In genomic region chr21:14864211-14865021, GRCh38 we compare ENCODE assay signal across 8 cellular contexts.
DNase-seq lines count a peak whose midpoint lies in the region; ATAC-seq, FAIRE-seq and TF ChIP-seq lines count a peak whose summit lies in the region.

No MANE protein-coding gene starts in this region.

- H3K36me3 Mint-ChIP-seq in CD4-positive, CD25-positive, alpha-beta regulatory T cell, result no peaks in the 10 kb centered on the region

- H3K9me2 ChIP-seq in PC-9 (ENCODE audit: insufficient read depth), result no peaks in the 10 kb centered on the region

- TF ChIP-seq POLR2A in GM12878 (IDR thresholded peaks at IDR 0.05; ENCODE audit: low read depth, low read length), result no peak

- H3K79me2 ChIP-seq in PC-9 (ENCODE audit: low read depth) (no peaks in the 10 kb centered on the region), GM12878 (ENCODE audit: control insufficient read depth, insufficient read depth, low read length) (no peaks in the 10 kb centered on the region), smooth muscle cell (ENCODE audit: low read depth) (no peaks in the 10 kb centered on the region)

- H3K9me3 ChIP-seq in CD4-positive, CD25-positive, alpha-beta regulatory T cell (ENCODE audit: control insufficient read depth in 2 of 2, low read length in 2 of 2), result no peaks in the 10 kb centered on the region
- no peaks in the 10 kb centered on the region for H3K9me3 ChIP-seq in PC-9 (ENCODE audit: insufficient read depth, low read depth)
- H3K9me3 ChIP-seq in GM12878 (replicated peaks; ENCODE audit: control insufficient read depth, insufficient read depth, low read length), result peaks cover 6% of the 10 kb centered on the region; the same call in 2 of the 3 replicates
- H3K9me3 ChIP-seq in iPS-20b (ENCODE audit: insufficient read depth, low read depth, low read length), result peaks cover 10% of the 10 kb centered on the region; the same call in 1 of the 2 replicates
- no peaks in the 10 kb centered on the region for H3K9me3 ChIP-seq in smooth muscle cell (replicated peaks; ENCODE audit: low read depth)

- DNase-seq in CD4-positive, CD25-positive, alpha-beta regulatory T cell, result peak in 2 of 3 donors; percentile 31 to 44
- peak in 1 of 2 experiments; percentile 58 for DNase-seq in PC-9
- no peak for DNase-seq in GM12878 (ENCODE audit: low read depth, low spot score)
- DNase-seq in smooth muscle cell (lab: John Stamatoyannopoulos, UW; ENCODE audit: unreplicated experiment), result peak; percentile 6
- DNase-seq in DMS79 treated with DMSO at 0.1 percent for 48 hours (lab: John Stamatoyannopoulos, UW), result no peak

- H4K20me1 ChIP-seq in PC-9 (ENCODE audit: insufficient read depth) (no peaks in the 10 kb centered on the region), GM12878 (ENCODE audit: control insufficient read depth, insufficient read depth) (no peaks in the 10 kb centered on the region), smooth muscle cell (ENCODE audit: low read depth) (no peaks in the 10 kb centered on the region)

- H3K4me2 ChIP-seq in PC-9 (no peak overlapping the region), GM12878 (ENCODE audit: control insufficient read depth, insufficient read depth) (peak overlapping the region; percentile 53), smooth muscle cell (peak overlapping the region; percentile 50)

- no peaks in the 10 kb centered on the region for H3K27me3 ChIP-seq in CD4-positive, CD25-positive, alpha-beta regulatory T cell (ENCODE audit: control insufficient read depth, insufficient read depth, low read length)
- H3K27me3 ChIP-seq in PC-9 (ENCODE audit: insufficient read depth, low read depth), result no peaks in the 10 kb centered on the region
- no peaks in the 10 kb centered on the region for H3K27me3 ChIP-seq in GM12878 (replicated peaks in 1 of 2; ENCODE audit: control insufficient read depth in 2 of 2, insufficient read depth in 2 of 2, low read length in 1 of 2)
- H3K27me3 ChIP-seq in iPS-20b (ENCODE audit: insufficient read depth, low read length), result no peaks in the 10 kb centered on the region
- H3K27me3 ChIP-seq in smooth muscle cell (ENCODE audit: low read depth), result no peaks in the 10 kb centered on the region

- SMC1A ChIA-PET in GM12878 (lab: Charles Lee; ENCODE audit: uncharacterized antibody, unreplicated experiment), result interaction anchor here (0.9 to 2.4 kb wide), 27 partner anchors 8 to 725 kb away, joined by 3 to 36 read pairs (median 4); no protein-coding TSS in a partner anchor

- H3K4me3 Mint-ChIP-seq in CD4-positive, CD25-positive, alpha-beta regulatory T cell, result no peak overlapping the region

- intact Hi-C loops in PC-9 (cut with micrococcal nuclease; ENCODE audit: unreplicated experiment) (loop anchor here (1.0 to 5.0 kb wide), 8 partner anchors 48 to 728 kb away; no protein-coding TSS in a partner anchor), GM12878 (cut with micrococcal nuclease; ENCODE audit: unreplicated experiment) (loop anchor here (1.0 to 10.0 kb wide), 9 partner anchors 37 to 728 kb away; no protein-coding TSS in a partner anchor)

- no peaks in the 10 kb centered on the region for H3K4me1 ChIP-seq in CD4-positive, CD25-positive, alpha-beta regulatory T cell (ENCODE audit: control insufficient read depth, insufficient read depth, low read length, poor library complexity, severe bottlenecking)
- H3K4me1 ChIP-seq in PC-9 (replicated peaks; ENCODE audit: insufficient read depth), result no peaks in the 10 kb centered on the region; the same call in 1 of the 2 replicates
- peaks cover 13% of the 10 kb centered on the region for H3K4me1 ChIP-seq in GM12878 (ENCODE audit: control insufficient read depth, insufficient read depth, low read length)
- peaks cover 2% of the 10 kb centered on the region; the same call in 1 of the 2 replicates for H3K4me1 ChIP-seq in iPS-20b (ENCODE audit: insufficient read depth, low read length)
- H3K4me1 ChIP-seq in smooth muscle cell (ENCODE audit: low read depth), result peaks cover 15% of the 10 kb centered on the region

- peak; percentile 95 for TF ChIP-seq RAD21 in GM12878 (IDR thresholded peaks at IDR 0.05; ENCODE audit: insufficient read depth, low read depth, low read length)

- peak overlapping the region; percentile 38 for H3K9ac ChIP-seq in GM12878 (ENCODE audit: control insufficient read depth, insufficient read depth, low read length)
- 0 out of 2 replicates have a peak overlapping the region, but pooled peaks have one; percentile 43 for H3K9ac ChIP-seq in iPS-20b (ENCODE audit: low read depth, low read length)
- no peak overlapping the region for H3K9ac ChIP-seq in smooth muscle cell (ENCODE audit: low read depth)

- WGBS in GM12878 (ENCODE audit: insufficient coverage, insufficient replicate concordance, low lambda C conversion rate, missing lambda C conversion rate), result under 1% methylated on average over 9 of the region's 9 CpGs
- 33% methylated on average over 9 of the region's 9 CpGs for WGBS in smooth muscle cell (ENCODE audit: low lambda C conversion rate)

- no peak overlapping the region for H3K27ac ChIP-seq in CD4-positive, CD25-positive, alpha-beta regulatory T cell (ENCODE audit: insufficient read depth, low read length, poor library complexity, severe bottlenecking)
- H3K27ac ChIP-seq in PC-9 (no peak overlapping the region), GM12878 (ENCODE audit: control insufficient read depth, insufficient read depth) (peak overlapping the region; percentile 40), iPS-20b (ENCODE audit: low read length) (no peak overlapping the region), smooth muscle cell (ENCODE audit: low read depth) (no peak overlapping the region)

- POLR2A ChIA-PET in PC-9 (lab: Charles Lee; ENCODE audit: unreplicated experiment) (no interaction called here), GM12878 (lab: Charles Lee) (interaction anchor here (0.6 to 0.9 kb wide), 2 partner anchors 482 to 528 kb away, joined by 3 read pairs; partner anchors contain the start of gene HSPA13)

- H2AFZ ChIP-seq in PC-9, result no peak overlapping the region
- H2AFZ ChIP-seq in GM12878 (ENCODE audit: control insufficient read depth, low read depth, low read length), result peak overlapping the region; percentile 77
- H2AFZ ChIP-seq in smooth muscle cell (ENCODE audit: low read depth), result no peak overlapping the region

- in situ Hi-C loops in GM12878 (cut with MboI), result loop anchor here (25.0 kb wide), 2 partner anchors 623 to 873 kb away; partner anchors contain the start of gene USP25

- no peaks in the 10 kb centered on the region for H3K9me3 Mint-ChIP-seq in CD4-positive, CD25-positive, alpha-beta regulatory T cell

- no peak overlapping the region for H3K4me3 ChIP-seq in CD4-positive, CD25-positive, alpha-beta regulatory T cell (ENCODE audit: low read depth, low read length)
- H3K4me3 ChIP-seq in PC-9 (no peak overlapping the region), GM12878 (no peak overlapping the region), iPS-20b (ENCODE audit: low read length) (no peak overlapping the region), smooth muscle cell (no peak overlapping the region)

- BruUV-seq in PC-9 (replicated peaks; lab: Mats Ljungman, UMichigan), result no TSS peak
- no TSS peak for BruUV-seq in GM12878 (replicated peaks; lab: Mats Ljungman, UMichigan)

- H3K4me1 Mint-ChIP-seq in CD4-positive, CD25-positive, alpha-beta regulatory T cell, result peaks cover 0 to 3% (median 0%) of the 10 kb centered on the region in 4 donors

- peaks cover 4% of the 10 kb centered on the region for H3K27me3 Mint-ChIP-seq in CD4-positive, CD25-positive, alpha-beta regulatory T cell

- ATAC-seq in CD4-positive, CD25-positive, alpha-beta regulatory T cell (ENCODE audit: low read depth in 2 of 2), result peak in 1 of 2 donors; percentile 64
- ATAC-seq in GM19043 (IDR thresholded peaks at IDR 0.05; ENCODE audit: low read depth, unreplicated experiment) (peak; percentile 77), HG03439 (IDR thresholded peaks at IDR 0.05; ENCODE audit: unreplicated experiment) (peak; percentile 71), GM12878 (peak; percentile 95)

- H3F3A ChIP-seq in PC-9 (ENCODE audit: insufficient read depth, low read depth) (no peaks in the 10 kb centered on the region), smooth muscle cell (ENCODE audit: low read depth) (peaks cover 6% of the 10 kb centered on the region)

- no peak overlapping the region for H3K27ac Mint-ChIP-seq in CD4-positive, CD25-positive, alpha-beta regulatory T cell

- TF ChIP-seq CTCF in PC-9 (conservative IDR thresholded peaks at IDR 0.05) (0 out of 2 replicates have a peak, but pooled peaks have one; percentile 28), GM12878 (IDR thresholded peaks at IDR 0.05 in 2 of 3, conservative IDR thresholded peaks at IDR 0.05 in 1 of 3; ENCODE audit: control insufficient read depth in 2 of 3, extremely low read depth in 1 of 3, insufficient read depth in 1 of 3, low read depth in 3 of 3, low read length in 3 of 3) (peak; percentile 87 to 89 (median 87)), smooth muscle cell (IDR thresholded peaks at IDR 0.05; ENCODE audit: borderline replicate concordance, insufficient read depth, poor library complexity, severe bottlenecking) (peak; percentile 53)

- TF ChIP-seq EP300 in GM12878 (IDR thresholded peaks at IDR 0.05; ENCODE audit: borderline replicate concordance in 1 of 2, control insufficient read depth in 1 of 2, low read depth in 2 of 2, low read length in 2 of 2), result peak in 1 of 2 experiments; percentile 44; a peak in 1 of 4 replicates

- FAIRE-seq in GM12878 (lab: Jason Lieb, UNC), result no peak

- no peaks in the 10 kb centered on the region for H3K36me3 ChIP-seq in CD4-positive, CD25-positive, alpha-beta regulatory T cell (ENCODE audit: control insufficient read depth, insufficient read depth, low read length)
- H3K36me3 ChIP-seq in PC-9 (ENCODE audit: low read depth) (no peaks in the 10 kb centered on the region), GM12878 (ENCODE audit: control insufficient read depth in 2 of 2, insufficient read depth in 2 of 2, low read length in 1 of 2) (no peaks in the 10 kb centered on the region), iPS-20b (ENCODE audit: insufficient read depth, low read depth, low read length) (no peaks in the 10 kb centered on the region), smooth muscle cell (ENCODE audit: low read depth) (no peaks in the 10 kb centered on the region)

- CTCF ChIA-PET in PC-9 (lab: Charles Lee) (interaction anchor here (1.1 to 1.2 kb wide), 2 partner anchors 604 to 688 kb away, joined by 3 to 4 read pairs; no protein-coding TSS in a partner anchor), GM12878 (lab: Yijun Ruan, JAX) (interaction anchor here (0.6 to 3.2 kb wide), 55 partner anchors 8 to 700 kb away, joined by 3 to 66 read pairs (median 4); no protein-coding TSS in a partner anchor)

- RAD21 ChIA-PET in GM12878 (lab: Charles Lee; ENCODE audit: unreplicated experiment), result interaction anchor here (0.6 to 2.1 kb wide), 33 partner anchors 9 to 621 kb away, joined by 3 to 22 read pairs (median 4); partner anchors contain the start of gene NRIP1

TF ChIP-seq in GM12878, 131 proteins besides CTCF, POLR2A, EP300 and RAD21 (continues in another document):
- TF ChIP-seq KLF5 (IDR thresholded peaks at IDR 0.05; ENCODE audit: partially characterized antibody) (no peak), POLR2AphosphoS2 (IDR thresholded peaks at IDR 0.05; ENCODE audit: low read depth, low read length) (no peak), SMAD1 (IDR thresholded peaks at IDR 0.05; ENCODE audit: low read depth, partially characterized antibody) (no peak), ATF7 (IDR thresholded peaks at IDR 0.05; ENCODE audit: low read depth) (peak; percentile 21; the same call in 1 of the 2 replicates), SMC3 (IDR thresholded peaks at IDR 0.05; ENCODE audit: borderline replicate concordance, low read length) (peak; percentile 76)

Comparison
In these comparisons a context has a peak if more than half of its experiments do, and no peak if none do; other contexts are left out.
1. DNase-seq: peak in CD4-positive, CD25-positive, alpha-beta regulatory T cell (2 of 3) and smooth muscle cell (single experiment); none in GM12878 (single experiment) and DMS79 treated with DMSO at 0.1 percent for 48 hours (single experiment).
2. CTCF ChIP-seq: peak in every context shown above with its lines; median percentile 87 in GM12878; 53 in smooth muscle cell; 28 in PC-9.